In genomic region chr3:185585862-185586643, GRCh38 we compare ENCODE assay signal across 8 cellular contexts. TPM values are rescaled to one million over a fixed set of nuclear protein-coding genes. Genes with fewer than 3 reads are reported as not detected.
DNase-seq lines count a peak whose midpoint lies in the region; ATAC-seq and TF ChIP-seq lines count a peak whose summit lies in the region.

Gene SENP2 (plus strand): TSS chr3:185586295. CDS start chr3:185586414, 119 bp downstream.

- no peaks in the 10 kb centered on the region for H3K9me3 ChIP-seq in PC-9 (ENCODE audit: insufficient read depth, low read depth)
- H3K9me3 ChIP-seq in mucosa of descending colon = no peaks in the 10 kb centered on the region

- peak within 1 kb of the TSS; percentile 97 for H2AFZ ChIP-seq in PC-9

- DNase-seq in DMS153 (lab: John Stamatoyannopoulos, UW) (peak; percentile 98), PC-9 (peak; percentile 99 to 100), epithelial cell of prostate (ENCODE audit: low read depth, low spot score) (peak; percentile 91), mucosa of descending colon (peak; percentile 99 to 100 (median 100))
- peak; percentile 98 for DNase-seq in Jurkat, Clone E6-1 (ENCODE audit: low read depth, low spot score)
- peak; percentile 99 for DNase-seq in activated T-cell treated with anti-CD3 and anti-CD28 coated beads, Interleukin-2, amount 50 U/mL, for 1 hour
- peak; percentile 99 for DNase-seq in stimulated activated CD8-positive, alpha-beta memory T cell treated with anti-CD3 and anti-CD28 coated beads, Interleukin-4, amount 100 ng/mL, for 24 hours (ENCODE audit: low read depth)

- H3K36me3 ChIP-seq in PC-9 (ENCODE audit: low read depth) = no peaks in the 10 kb centered on the region
- H3K36me3 ChIP-seq in mucosa of descending colon (ENCODE audit: low read depth) = no peaks in the 10 kb centered on the region

- H3F3A ChIP-seq in PC-9 (ENCODE audit: insufficient read depth, low read depth) = peaks cover 4% of the 10 kb centered on the region; the same call in 1 of the 2 replicates

- H3K4me3 ChIP-seq in Jurkat, Clone E6-1 (ENCODE audit: low read length) = peak within 1 kb of the TSS; percentile 97
- H3K4me3 ChIP-seq in PC-9 = peak within 1 kb of the TSS; percentile 78
- peak within 1 kb of the TSS; percentile 61 for H3K4me3 ChIP-seq in mucosa of descending colon

- POLR2A ChIA-PET in PC-9 (lab: Charles Lee; ENCODE audit: unreplicated experiment) = interaction anchor here (0.5 to 1.5 kb wide), 19 partner anchors 10 to 1197 kb away, joined by 3 to 24 read pairs (median 3); partner anchors contain the start of genes DNAJB11 and EIF4A2

- peaks cover 18% of the 10 kb centered on the region for H3K4me1 ChIP-seq in PC-9 (replicated peaks; ENCODE audit: insufficient read depth)
- H3K4me1 ChIP-seq in mucosa of descending colon (ENCODE audit: low read depth) = peaks cover 20% of the 10 kb centered on the region

- CTCF ChIA-PET in PC-9 (lab: Charles Lee) = interaction anchor here (0.6 to 1.0 kb wide), 2 partner anchors 278 to 296 kb away, joined by 3 to 5 read pairs; no protein-coding TSS in a partner anchor

- H3K9me2 ChIP-seq in PC-9 (ENCODE audit: insufficient read depth) = no peaks in the 10 kb centered on the region

- H3K27ac ChIP-seq in PC-9 (peak within 1 kb of the TSS; percentile 73), epithelial cell of prostate (peak within 1 kb of the TSS; percentile 79)

- BruUV-seq in PC-9 (replicated peaks; lab: Mats Ljungman, UMichigan) = no TSS peak

- ATAC-seq in GM21619 (IDR thresholded peaks at IDR 0.05; ENCODE audit: unreplicated experiment) (peak; percentile 95), mucosa of descending colon (peak; percentile 97)

- peaks cover 36% of the 10 kb centered on the region for H3K79me2 ChIP-seq in PC-9 (ENCODE audit: low read depth)

- H3K4me2 ChIP-seq in PC-9 = peak within 1 kb of the TSS; percentile 95

- H4K20me1 ChIP-seq in PC-9 (ENCODE audit: insufficient read depth) = peaks cover 18% of the 10 kb centered on the region

- no peaks in the 10 kb centered on the region for H3K27me3 ChIP-seq in PC-9 (ENCODE audit: insufficient read depth, low read depth)

- intact Hi-C loops in PC-9 (cut with micrococcal nuclease; ENCODE audit: unreplicated experiment) (loop anchor here (5.0 kb wide), 3 partner anchors 89 to 234 kb away; partner anchors contain the start of gene TMEM41A), mucosa of descending colon (cut with DNase I, micrococcal nuclease) (no loop called here)

- TF ChIP-seq CTCF in PC-9 (conservative IDR thresholded peaks at IDR 0.05) (no peak), mucosa of descending colon (IDR thresholded peaks at IDR 0.05) (no peak)

RNA-seq across cellular contexts. Expression of gene SENP2, which starts in this region (rescaled TPM):
- 31.2 TPM for polyA plus RNA-seq in Jurkat, Clone E6-1 (2012; ENCODE audit: insufficient read depth, insufficient read length)
- total RNA-seq in PC-9 (2021) (66.5 and 89.5 TPM in 2 replicates), mucosa of descending colon (10 to 100 TPM; 27.1 to 40.5 (median 28.4) TPM)

Comparison
In these comparisons a context has a peak if more than half of its experiments do, and no peak if none do; other contexts are left out.
1. Peak in every context shown above with its lines: DNase-seq, ATAC-seq, H3K4me3 ChIP-seq and H3K27ac ChIP-seq.